12 cellular contexts compared by ENCODE assay signal in genomic region chr17:78485416-78486168, GRCh38.
DNase-seq lines count a peak whose midpoint lies in the region; ATAC-seq, FAIRE-seq and TF ChIP-seq lines count a peak whose summit lies in the region.
"Had no signal": no experiment of that assay in that cellular context is flagged by ENCODE, and none has a peak within 500 bp of the region (broad histone marks: within the 10 kb centered on the region; RNA-seq: fewer than 3 reads in every experiment).

No MANE protein-coding gene starts in this region.

- H3K4me1 Mint-ChIP-seq in activated naive CD4-positive, alpha-beta T cell treated with anti-CD3 and anti-CD28 coated beads for 36 hours (ENCODE audit: low read depth): peaks cover 10% of the 10 kb centered on the region

- no peaks in the 10 kb centered on the region for H3K27me3 ChIP-seq in PC-9 (ENCODE audit: insufficient read depth, low read depth)
- no peaks in the 10 kb centered on the region for H3K27me3 ChIP-seq in endothelial cell of umbilical vein (ENCODE audit: control insufficient read depth in 2 of 2, insufficient read depth in 2 of 2, low read length in 2 of 2)

- H3K9me3 ChIP-seq in PC-9 (ENCODE audit: insufficient read depth, low read depth): no peaks in the 10 kb centered on the region
- no peaks in the 10 kb centered on the region for H3K9me3 ChIP-seq in endothelial cell of umbilical vein (replicated peaks; ENCODE audit: control insufficient read depth, insufficient read depth, low read length)

- no peaks in the 10 kb centered on the region for H3F3A ChIP-seq in PC-9 (ENCODE audit: insufficient read depth, low read depth)

- H3K27ac Mint-ChIP-seq in activated naive CD4-positive, alpha-beta T cell treated with anti-CD3 and anti-CD28 coated beads for 36 hours: no peak overlapping the region
- H3K27ac Mint-ChIP-seq: memory B cell had no signal

- H3K9me1 ChIP-seq in endothelial cell of umbilical vein (replicated peaks; ENCODE audit: control insufficient read depth, extremely low read depth, insufficient read depth, low read length): no peaks in the 10 kb centered on the region

- H3K9me3 Mint-ChIP-seq in activated naive CD4-positive, alpha-beta T cell treated with anti-CD3 and anti-CD28 coated beads for 36 hours: no peaks in the 10 kb centered on the region
- H3K9me3 Mint-ChIP-seq: memory B cell had no signal

- DNase-seq in activated naive CD4-positive, alpha-beta T cell treated with anti-CD3 and anti-CD28 coated beads for 36 hours: no peak
- no peak for DNase-seq in activated naive CD4-positive, alpha-beta T cell treated with Interleukin-2 at 50 U/mL for 16 hours
- DNase-seq in PC-9: no peak
- no peak for DNase-seq in endothelial cell of umbilical vein (ENCODE audit: low read depth, low spot score)
- DNase-seq in NCI-H1694 treated with DMSO at 0.1 percent for 48 hours (lab: John Stamatoyannopoulos, UW): no peak
- no peak for DNase-seq in anterior cingulate cortex (lab: John Stamatoyannopoulos, UW)
- DNase-seq in activated CD8-positive, alpha-beta memory T cell treated with anti-CD3 and anti-CD28 coated beads for 24 hours: no peak
- DNase-seq: activated gamma-delta T cell, OCI-M1 had no signal

- POLR2A ChIA-PET in PC-9 (lab: Charles Lee; ENCODE audit: unreplicated experiment): interaction anchor here (0.6 kb wide), 1 partner anchor 251 kb away, joined by 5 read pairs; no protein-coding TSS in a partner anchor
- POLR2A ChIA-PET in endothelial cell of umbilical vein (lab: Charles Lee): no interaction called here

- intact Hi-C loops in activated naive CD4-positive, alpha-beta T cell treated with anti-CD3 and anti-CD28 coated beads for 36 hours (cut with micrococcal nuclease): no loop called here
- intact Hi-C loops in PC-9 (cut with micrococcal nuclease; ENCODE audit: unreplicated experiment): loop anchor here (10.0 kb wide), 1 partner anchor 121 kb away; the partner anchor contains the start of gene SOCS3
- intact Hi-C loops in endothelial cell of umbilical vein (cut with micrococcal nuclease): no loop called here

- CTCF ChIA-PET in activated naive CD4-positive, alpha-beta T cell treated with anti-CD3 and anti-CD28 coated beads for 36 hours (lab: Charles Lee): no interaction called here
- CTCF ChIA-PET in PC-9 (lab: Charles Lee) (no interaction called here), endothelial cell of umbilical vein (lab: Charles Lee) (no interaction called here)

- H3K9ac ChIP-seq in endothelial cell of umbilical vein (replicated peaks; ENCODE audit: extremely low read depth, insufficient read depth, low read length): no peak overlapping the region

- no peak overlapping the region for H2AFZ ChIP-seq in PC-9
- H2AFZ ChIP-seq in endothelial cell of umbilical vein (ENCODE audit: low read depth, low read length): peak overlapping the region; percentile 75

- H3K9me2 ChIP-seq in PC-9 (ENCODE audit: insufficient read depth): no peaks in the 10 kb centered on the region

- H3K4me1 ChIP-seq in PC-9 (replicated peaks; ENCODE audit: insufficient read depth): no peaks in the 10 kb centered on the region
- H3K4me1 ChIP-seq in endothelial cell of umbilical vein (ENCODE audit: control insufficient read depth, extremely low read depth, insufficient read depth, low read length): peaks cover 2% of the 10 kb centered on the region

- ATAC-seq in GM21360 (IDR thresholded peaks at IDR 0.05; ENCODE audit: unreplicated experiment): no peak

- BruUV-seq in PC-9 (replicated peaks; lab: Mats Ljungman, UMichigan) (no TSS peak), endothelial cell of umbilical vein (replicated peaks; lab: Mats Ljungman, UMichigan) (no TSS peak)

- TF ChIP-seq CTCF in PC-9 (conservative IDR thresholded peaks at IDR 0.05) (no peak), endothelial cell of umbilical vein (IDR thresholded peaks at IDR 0.05; ENCODE audit: extremely low read depth in 1 of 2, insufficient read depth in 1 of 2, low read depth in 1 of 2, low read length in 2 of 2) (no peak)

- H3K4me2 ChIP-seq in PC-9: peak overlapping the region; percentile 70
- no peak overlapping the region for H3K4me2 ChIP-seq in endothelial cell of umbilical vein (ENCODE audit: insufficient read depth, low read length)

- H3K79me2 ChIP-seq in PC-9 (ENCODE audit: low read depth) (no peaks in the 10 kb centered on the region), endothelial cell of umbilical vein (ENCODE audit: control insufficient read depth, insufficient read depth, low read length) (no peaks in the 10 kb centered on the region)

- H3K4me3 ChIP-seq in PC-9 (peak overlapping the region; percentile 58; the same call in 1 of the 2 replicates), endothelial cell of umbilical vein (replicated peaks in 1 of 3; ENCODE audit: insufficient read depth in 1 of 3, low read depth in 1 of 3, low read length in 3 of 3) (no peak overlapping the region)

- H4K20me1 ChIP-seq in PC-9 (ENCODE audit: insufficient read depth) (no peaks in the 10 kb centered on the region), endothelial cell of umbilical vein (replicated peaks; ENCODE audit: control insufficient read depth, extremely low read depth, insufficient read depth, low read length) (no peaks in the 10 kb centered on the region)

- H3K36me3 ChIP-seq in PC-9 (ENCODE audit: low read depth) (no peaks in the 10 kb centered on the region), endothelial cell of umbilical vein (ENCODE audit: control insufficient read depth in 2 of 2, extremely low read depth in 1 of 2, insufficient read depth in 2 of 2, low read length in 2 of 2) (no peaks in the 10 kb centered on the region)

- peaks cover 4% of the 10 kb centered on the region for H3K27me3 Mint-ChIP-seq in activated naive CD4-positive, alpha-beta T cell treated with anti-CD3 and anti-CD28 coated beads for 36 hours (ENCODE audit: low read depth)

- peak overlapping the region; percentile 80 for H3K4me3 Mint-ChIP-seq in activated naive CD4-positive, alpha-beta T cell treated with anti-CD3 and anti-CD28 coated beads for 36 hours

- no peaks in the 10 kb centered on the region for H3K36me3 Mint-ChIP-seq in activated naive CD4-positive, alpha-beta T cell treated with anti-CD3 and anti-CD28 coated beads for 36 hours (ENCODE audit: low read depth)
- H3K36me3 Mint-ChIP-seq: memory B cell had no signal

- H3K27ac ChIP-seq in PC-9 (no peak overlapping the region), endothelial cell of umbilical vein (ENCODE audit: insufficient read depth, low read depth, low read length) (no peak overlapping the region)

- dilution Hi-C loops in endothelial cell of umbilical vein (cut with MboI; ENCODE audit: extremely low pct_ligation_motif_present, low sequenced_read_pairs): loop anchor here (25.0 kb wide), 1 partner anchor 152 kb away; no protein-coding TSS in a partner anchor

- TF ChIP-seq POLR2A in endothelial cell of umbilical vein (IDR thresholded peaks at IDR 0.05; ENCODE audit: low read depth, low read length): no peak

- FAIRE-seq in endothelial cell of umbilical vein (lab: Jason Lieb, UNC): no peak
- FAIRE-seq: bronchial epithelial cell had no signal

TF ChIP-seq in endothelial cell of umbilical vein, 7 proteins besides CTCF, POLR2A, EP300 and RAD21:
- no peak for TF ChIP-seq MAX (IDR thresholded peaks at IDR 0.05; ENCODE audit: insufficient read depth, insufficient read length)
- TF ChIP-seq POLR2AphosphoS5 (IDR thresholded peaks at IDR 0.05; ENCODE audit: insufficient read depth, low read depth, low read length): no peak
- no peak for TF ChIP-seq EZH2 (IDR thresholded peaks at IDR 0.05; ENCODE audit: borderline replicate concordance, low read depth, low read length, severe bottlenecking)
- TF ChIP-seq FOS (IDR thresholded peaks at IDR 0.05; ENCODE audit: borderline replicate concordance, insufficient read depth, low read length): no peak
- TF ChIP-seq GATA2 (IDR thresholded peaks at IDR 0.05; ENCODE audit: insufficient read depth, insufficient read length, low read depth, low read length): no peak
- TF ChIP-seq MYC (IDR thresholded peaks at IDR 0.05; ENCODE audit: low read depth, low read length): no peak
- TF ChIP-seq JUN (IDR thresholded peaks at IDR 0.05; ENCODE audit: borderline replicate concordance, insufficient read depth, insufficient read length, low read depth): no peak
